In the genomic region with DNA sequence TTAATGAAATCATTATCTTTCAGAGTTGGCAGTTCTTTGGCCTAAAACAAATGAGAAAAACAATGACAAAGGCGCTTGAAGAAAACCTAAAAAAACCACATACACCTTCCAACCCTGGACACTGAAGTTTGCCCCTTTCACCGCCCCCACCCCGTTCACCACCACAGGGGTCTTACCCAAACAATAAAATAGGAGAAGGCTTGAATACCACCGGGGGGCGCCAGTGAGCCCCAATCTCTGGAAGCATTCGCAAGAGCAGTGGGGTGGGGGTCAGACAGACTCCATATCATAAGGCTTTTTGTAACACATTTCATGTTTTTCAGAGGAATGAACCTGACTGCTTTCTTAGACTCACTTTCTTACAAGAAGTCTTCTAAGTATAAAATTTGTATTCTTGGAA, we compare ENCODE assay signal across 8 cellular contexts.
DNase-seq lines count a peak whose midpoint lies in the region; ATAC-seq, FAIRE-seq and TF ChIP-seq lines count a peak whose summit lies in the region.

No MANE protein-coding gene starts in this region.

- H3K36me3 ChIP-seq in CD8-positive, alpha-beta T cell (ENCODE audit: insufficient read depth, low read length): peaks cover 41% of the 10 kb centered on the region
- H3K36me3 ChIP-seq in endothelial cell of umbilical vein (ENCODE audit: control insufficient read depth in 2 of 2, extremely low read depth in 1 of 2, insufficient read depth in 2 of 2, low read length in 2 of 2) (peaks cover 3 to 9% of the 10 kb centered on the region in 2 experiments), uterus (no peaks in the 10 kb centered on the region)

- H3K36me3 Mint-ChIP-seq in CD8-positive, alpha-beta T cell: peaks cover 86% of the 10 kb centered on the region
- H3K36me3 Mint-ChIP-seq in osteocyte (ENCODE audit: unreplicated experiment): peaks cover 22% of the 10 kb centered on the region

- ATAC-seq in CD8-positive, alpha-beta T cell: peak; percentile 79
- ATAC-seq in HG02884 (IDR thresholded peaks at IDR 0.05; ENCODE audit: unreplicated experiment) (no peak), GM18873 (IDR thresholded peaks at IDR 0.05; ENCODE audit: low FRiP score, unreplicated experiment) (no peak)

- no peaks in the 10 kb centered on the region for H3K27me3 ChIP-seq in CD8-positive, alpha-beta T cell (ENCODE audit: insufficient read depth, low read length)
- H3K27me3 ChIP-seq in endothelial cell of umbilical vein (ENCODE audit: control insufficient read depth in 2 of 2, insufficient read depth in 2 of 2, low read length in 2 of 2) (no peaks in the 10 kb centered on the region), uterus (no peaks in the 10 kb centered on the region)

- no peaks in the 10 kb centered on the region for H3K27me3 Mint-ChIP-seq in CD8-positive, alpha-beta T cell (ENCODE audit: low read depth)
- H3K27me3 Mint-ChIP-seq in osteocyte (ENCODE audit: unreplicated experiment): no peaks in the 10 kb centered on the region

- intact Hi-C loops in CD8-positive, alpha-beta T cell (cut with DNase I, micrococcal nuclease): loop anchor here (1.0 to 10.0 kb wide), 7 partner anchors 20 to 558 kb away; a partner anchor contains a TSS
- intact Hi-C loops in endothelial cell of umbilical vein (cut with micrococcal nuclease): loop anchor here (1.0 to 10.0 kb wide), 4 partner anchors 163 to 1056 kb away; a partner anchor contains a TSS
- intact Hi-C loops in uterus (cut with DNase I; ENCODE audit: low total_unique reads): no loop called here

- H3K27ac ChIP-seq in CD8-positive, alpha-beta T cell (ENCODE audit: low read depth, low read length): no peak overlapping the region
- H3K27ac ChIP-seq in endothelial cell of umbilical vein (ENCODE audit: insufficient read depth, low read depth, low read length) (no peak overlapping the region), uterus (no peak overlapping the region)

- dilution Hi-C loops in endothelial cell of umbilical vein (cut with MboI; ENCODE audit: extremely low pct_ligation_motif_present, low sequenced_read_pairs): no loop called here

- peak; percentile 37 to 83 (median 75) for DNase-seq in CD8-positive, alpha-beta T cell
- no peak for DNase-seq in LNCaP clone FGC (ENCODE audit: low read depth)
- DNase-seq in activated CD8-positive, alpha-beta memory T cell treated with anti-CD3 and anti-CD28 coated beads for 24 hours: peak; percentile 87
- peak; percentile 44 for DNase-seq in endothelial cell of umbilical vein (ENCODE audit: low read depth, low spot score)
- no peak for DNase-seq in osteocyte (ENCODE audit: extremely low spot score, unreplicated experiment)
- peak; percentile 29 to 41 for DNase-seq in uterus

- H3K9ac ChIP-seq in endothelial cell of umbilical vein (replicated peaks; ENCODE audit: extremely low read depth, insufficient read depth, low read length): no peak overlapping the region

- H3K4me1 ChIP-seq in CD8-positive, alpha-beta T cell (ENCODE audit: insufficient read depth, low read length): no peaks in the 10 kb centered on the region
- H3K4me1 ChIP-seq in endothelial cell of umbilical vein (ENCODE audit: control insufficient read depth, extremely low read depth, insufficient read depth, low read length) (no peaks in the 10 kb centered on the region), uterus (peaks cover 0 to 4% of the 10 kb centered on the region in 2 donors)

- H3K27ac Mint-ChIP-seq in CD8-positive, alpha-beta T cell: peak overlapping the region; percentile 67
- no peak overlapping the region for H3K27ac Mint-ChIP-seq in osteocyte (ENCODE audit: unreplicated experiment)

- POLR2A ChIA-PET in CD8-positive, alpha-beta T cell (lab: Charles Lee): interaction anchor here (1.9 kb wide), 1 partner anchor 114 kb away, joined by 9 read pairs; no protein-coding TSS in a partner anchor
- POLR2A ChIA-PET in endothelial cell of umbilical vein (lab: Charles Lee): no interaction called here

- FAIRE-seq in endothelial cell of umbilical vein (lab: Jason Lieb, UNC): peak; percentile 8

- H3K4me1 Mint-ChIP-seq in CD8-positive, alpha-beta T cell (ENCODE audit: low read depth): peaks cover 30% of the 10 kb centered on the region
- H3K4me1 Mint-ChIP-seq in osteocyte (ENCODE audit: unreplicated experiment): peaks cover 24% of the 10 kb centered on the region

- H3K9me1 ChIP-seq in endothelial cell of umbilical vein (replicated peaks; ENCODE audit: control insufficient read depth, extremely low read depth, insufficient read depth, low read length): no peaks in the 10 kb centered on the region

- no TSS peak for BruUV-seq in endothelial cell of umbilical vein (replicated peaks; lab: Mats Ljungman, UMichigan)

- no peak overlapping the region for H2AFZ ChIP-seq in endothelial cell of umbilical vein (ENCODE audit: low read depth, low read length)

- no peaks in the 10 kb centered on the region for H3K9me3 ChIP-seq in CD8-positive, alpha-beta T cell (ENCODE audit: low read length)
- no peaks in the 10 kb centered on the region for H3K9me3 ChIP-seq in endothelial cell of umbilical vein (replicated peaks; ENCODE audit: control insufficient read depth, insufficient read depth, low read length)
- H3K9me3 ChIP-seq in uterus: no peaks in the 10 kb centered on the region

- H3K79me2 ChIP-seq in endothelial cell of umbilical vein (ENCODE audit: control insufficient read depth, insufficient read depth, low read length): no peaks in the 10 kb centered on the region

- H3K4me2 ChIP-seq in endothelial cell of umbilical vein (ENCODE audit: insufficient read depth, low read length): no peak overlapping the region

- CTCF ChIA-PET in CD8-positive, alpha-beta T cell (lab: Charles Lee): interaction anchor here (0.9 to 2.9 kb wide), 9 partner anchors 24 to 558 kb away, joined by 3 to 26 read pairs (median 4); no protein-coding TSS in a partner anchor
- CTCF ChIA-PET in endothelial cell of umbilical vein (lab: Charles Lee): interaction anchor here (1.0 to 2.5 kb wide), 4 partner anchors 23 to 557 kb away, joined by 3 to 17 read pairs (median 4); no protein-coding TSS in a partner anchor

- TF ChIP-seq POLR2A in endothelial cell of umbilical vein (IDR thresholded peaks at IDR 0.05; ENCODE audit: low read depth, low read length) (no peak), uterus (IDR thresholded peaks at IDR 0.05) (no peak)

- no peak overlapping the region for H3K4me3 Mint-ChIP-seq in CD8-positive, alpha-beta T cell
- H3K4me3 Mint-ChIP-seq in osteocyte (ENCODE audit: unreplicated experiment): no peak overlapping the region

- peak; percentile 81 for TF ChIP-seq CTCF in CD8-positive, alpha-beta T cell (IDR thresholded peaks at IDR 0.05)
- TF ChIP-seq CTCF in LNCaP clone FGC (IDR thresholded peaks at IDR 0.05; ENCODE audit: control insufficient read depth, extremely low read depth, insufficient read depth): peak; percentile 27; the same call in 1 of the 2 replicates
- TF ChIP-seq CTCF in endothelial cell of umbilical vein (IDR thresholded peaks at IDR 0.05; ENCODE audit: extremely low read depth in 1 of 2, insufficient read depth in 1 of 2, low read depth in 1 of 2, low read length in 2 of 2): peak; percentile 60 to 61
- TF ChIP-seq CTCF in osteocyte (IDR thresholded peaks at IDR 0.05): peak; percentile 60
- TF ChIP-seq CTCF in uterus (IDR thresholded peaks at IDR 0.05): peak in 3 of 4 experiments; percentile 27 to 42 (median 36)

- no peaks in the 10 kb centered on the region for H3K9me3 Mint-ChIP-seq in CD8-positive, alpha-beta T cell
- H3K9me3 Mint-ChIP-seq in osteocyte (ENCODE audit: unreplicated experiment): no peaks in the 10 kb centered on the region

- H3K4me3 ChIP-seq in CD8-positive, alpha-beta T cell (ENCODE audit: low read depth, low read length): no peak overlapping the region
- H3K4me3 ChIP-seq in LNCaP clone FGC (ENCODE audit: low read depth, low read length): no peak overlapping the region
- no peak overlapping the region for H3K4me3 ChIP-seq in endothelial cell of umbilical vein (replicated peaks in 1 of 3; ENCODE audit: insufficient read depth in 1 of 3, low read depth in 1 of 3, low read length in 3 of 3)
- H3K4me3 ChIP-seq in uterus: no peak overlapping the region

- no peaks in the 10 kb centered on the region for H4K20me1 ChIP-seq in endothelial cell of umbilical vein (replicated peaks; ENCODE audit: control insufficient read depth, extremely low read depth, insufficient read depth, low read length)

TF ChIP-seq in endothelial cell of umbilical vein, 7 proteins besides CTCF, POLR2A, EP300 and RAD21:
- TF ChIP-seq MYC (IDR thresholded peaks at IDR 0.05; ENCODE audit: low read depth, low read length) (no peak), FOS (IDR thresholded peaks at IDR 0.05; ENCODE audit: borderline replicate concordance, insufficient read depth, low read length) (no peak), GATA2 (IDR thresholded peaks at IDR 0.05; ENCODE audit: insufficient read depth, insufficient read length, low read depth, low read length) (no peak), JUN (IDR thresholded peaks at IDR 0.05; ENCODE audit: borderline replicate concordance, insufficient read depth, insufficient read length, low read depth) (no peak), EZH2 (IDR thresholded peaks at IDR 0.05; ENCODE audit: borderline replicate concordance, low read depth, low read length, severe bottlenecking) (no peak), POLR2AphosphoS5 (IDR thresholded peaks at IDR 0.05; ENCODE audit: insufficient read depth, low read depth, low read length) (no peak)
- TF ChIP-seq, protein P1, sequence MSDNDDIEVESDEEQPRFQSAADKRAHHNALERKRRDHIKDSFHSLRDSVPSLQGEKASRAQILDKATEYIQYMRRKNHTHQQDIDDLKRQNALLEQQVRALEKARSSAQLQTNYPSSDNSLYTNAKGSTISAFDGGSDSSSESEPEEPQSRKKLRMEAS (IDR thresholded peaks at IDR 0.05; ENCODE audit: insufficient read depth, insufficient read length): no peak
TF ChIP-seq in endothelial cell of umbilical vein: peak in this region for 0.

Comparison
In these comparisons a context has a peak if more than half of its experiments do, and no peak if none do; other contexts are left out.
1. DNase-seq: peak in CD8-positive, alpha-beta T cell (7 of 7), activated CD8-positive, alpha-beta memory T cell treated with anti-CD3 and anti-CD28 coated beads for 24 hours (single experiment), endothelial cell of umbilical vein (single experiment) and uterus (2 of 2); none in LNCaP clone FGC (single experiment) and osteocyte (single experiment).
2. CTCF ChIP-seq: peak in every context shown above with its lines; median percentile 81 in CD8-positive, alpha-beta T cell; 60 in endothelial cell of umbilical vein; 60 in osteocyte; 36 in uterus; 27 in LNCaP clone FGC.